In genomic region chr3:133955892-133956291, GRCh38 we compare ENCODE assay signal across 15 cellular contexts.
DNase-seq lines count a peak whose midpoint lies in the region; ATAC-seq and TF ChIP-seq lines count a peak whose summit lies in the region.
"Had no signal": no experiment of that assay in that cellular context is flagged by ENCODE, and none has a peak within 500 bp of the region (broad histone marks: within the 10 kb centered on the region; RNA-seq: fewer than 3 reads in every experiment).

No MANE protein-coding gene starts in this region.

- H3K4me2 ChIP-seq in SK-N-SH = no peak overlapping the region
- H3K4me2 ChIP-seq: KMS-11 had no signal

- no peak overlapping the region for H3K9ac ChIP-seq in SK-N-SH
- H3K9ac ChIP-seq: KMS-11 had no signal

- H3K4me3 Mint-ChIP-seq in nephron = no peak overlapping the region
- no peak overlapping the region for H3K4me3 Mint-ChIP-seq in activated naive CD4-positive, alpha-beta T cell treated with anti-CD3 and anti-CD28 coated beads for 36 hours
- H3K4me3 Mint-ChIP-seq: activated CD4-positive, alpha-beta memory T cell treated with anti-CD3 and anti-CD28 coated beads for 36 hours; HFFc6 had no signal

- H3K9me2 ChIP-seq in SK-N-SH = no peaks in the 10 kb centered on the region

- H3K27ac Mint-ChIP-seq in nephron = peak overlapping the region in 2 of 3 experiments; percentile 66 to 73
- H3K27ac Mint-ChIP-seq in activated naive CD4-positive, alpha-beta T cell treated with anti-CD3 and anti-CD28 coated beads for 36 hours = no peak overlapping the region
- H3K27ac Mint-ChIP-seq: activated CD4-positive, alpha-beta memory T cell treated with anti-CD3 and anti-CD28 coated beads for 36 hours; HFFc6 had no signal

- CTCF ChIA-PET in HEK293 (lab: Yijun Ruan, JAX) = no interaction called here
- CTCF ChIA-PET in SK-N-SH (lab: Yijun Ruan, JAX) = interaction anchor here (1.7 to 3.8 kb wide), 2 partner anchors 27 to 256 kb away, joined by 7 to 23 read pairs; no protein-coding TSS in a partner anchor
- CTCF ChIA-PET in activated naive CD4-positive, alpha-beta T cell treated with anti-CD3 and anti-CD28 coated beads for 36 hours (lab: Charles Lee) = interaction anchor here (0.6 kb wide), 1 partner anchor 138 kb away, joined by 3 read pairs; no protein-coding TSS in a partner anchor

- intact Hi-C loops in activated naive CD4-positive, alpha-beta T cell treated with anti-CD3 and anti-CD28 coated beads for 36 hours (cut with micrococcal nuclease) = no loop called here
- intact Hi-C loops in ovary (cut with DNase I) = no loop called here

- no peaks in the 10 kb centered on the region for H4K20me1 ChIP-seq in SK-N-SH (ENCODE audit: insufficient read depth)

- no peaks in the 10 kb centered on the region for H3K9me3 Mint-ChIP-seq in nephron
- H3K9me3 Mint-ChIP-seq in activated naive CD4-positive, alpha-beta T cell treated with anti-CD3 and anti-CD28 coated beads for 36 hours = no peaks in the 10 kb centered on the region
- H3K9me3 Mint-ChIP-seq: HFFc6 had no signal

- no peaks in the 10 kb centered on the region for H3K79me2 ChIP-seq in SK-N-SH (ENCODE audit: insufficient read depth)

- H3K36me3 ChIP-seq in HEK293 (ENCODE audit: control insufficient read depth in 2 of 2, insufficient read depth in 1 of 2, low read length in 2 of 2) = no peaks in the 10 kb centered on the region
- no peaks in the 10 kb centered on the region for H3K36me3 ChIP-seq in SK-N-SH (replicated peaks in 1 of 2; ENCODE audit: control insufficient read depth in 1 of 2, insufficient read depth in 2 of 2, low read length in 1 of 2)
- no peaks in the 10 kb centered on the region for H3K36me3 ChIP-seq in ovary
- H3K36me3 ChIP-seq: ascending aorta, Peyer's patch had no signal

- peaks cover 4% of the 10 kb centered on the region for H3K36me3 Mint-ChIP-seq in nephron (ENCODE audit: low read depth)
- H3K36me3 Mint-ChIP-seq in activated naive CD4-positive, alpha-beta T cell treated with anti-CD3 and anti-CD28 coated beads for 36 hours (ENCODE audit: low read depth) = no peaks in the 10 kb centered on the region
- H3K36me3 Mint-ChIP-seq: activated CD4-positive, alpha-beta memory T cell treated with anti-CD3 and anti-CD28 coated beads for 36 hours had no signal

- no peaks in the 10 kb centered on the region for H3F3A ChIP-seq in SK-N-SH (replicated peaks; ENCODE audit: insufficient read depth)

- POLR2A ChIA-PET in HEK293 (lab: Yijun Ruan, JAX) (no interaction called here), SK-N-SH (lab: Yijun Ruan, JAX) (no interaction called here)

- H3K27ac ChIP-seq in HEK293 (ENCODE audit: extremely low read depth, low read depth, low read length) (no peak overlapping the region), SK-N-SH (ENCODE audit: low read depth in 2 of 2, low read length in 1 of 2) (peak overlapping the region in 1 of 2 experiments; percentile 62; a peak in 2 of 4 replicates), ovary (no peak overlapping the region)
- H3K27ac ChIP-seq: ascending aorta, KMS-11, Peyer's patch had no signal

- no peak overlapping the region for H2AFZ ChIP-seq in SK-N-SH (ENCODE audit: low read depth)

- 53% methylated on average over 10 of the region's 10 CpGs for WGBS in SK-N-SH (ENCODE audit: low lambda C conversion rate)
- 78 to 82% (median 82%) methylated on average over 10 of the region's 10 CpGs for whole genome bisulfite sequencing in ovary, 3 donors

- no peaks in the 10 kb centered on the region for H3K9me3 ChIP-seq in HEK293 (ENCODE audit: control insufficient read depth, insufficient read depth, low read depth, low read length)
- 0 out of 2 replicates have a peak, but pooled peaks cover 4% of the 10 kb centered on the region for H3K9me3 ChIP-seq in SK-N-SH
- no peaks in the 10 kb centered on the region for H3K9me3 ChIP-seq in ovary
- H3K9me3 ChIP-seq: ascending aorta, Peyer's patch had no signal

- H3K4me3 ChIP-seq in HEK293 (ENCODE audit: low read depth, low read length) (no peak overlapping the region), SK-N-SH (ENCODE audit: low read depth in 2 of 2, low read length in 1 of 2) (no peak overlapping the region; a peak in 1 of 4 replicates), ovary (no peak overlapping the region)
- H3K4me3 ChIP-seq: ascending aorta, Peyer's patch had no signal

- H3K4me1 Mint-ChIP-seq in nephron = peaks cover 23% of the 10 kb centered on the region
- no peaks in the 10 kb centered on the region for H3K4me1 Mint-ChIP-seq in activated naive CD4-positive, alpha-beta T cell treated with anti-CD3 and anti-CD28 coated beads for 36 hours (ENCODE audit: low read depth)

- TF ChIP-seq POLR2A in ovary (IDR thresholded peaks at IDR 0.05) = no peak

- H3K4me1 ChIP-seq in HEK293 (ENCODE audit: control insufficient read depth, insufficient read depth, low read length) = peaks cover 5% of the 10 kb centered on the region; the same call in 1 of the 2 replicates
- peaks cover 0 to 24% of the 10 kb centered on the region in 2 experiments; a peak in 2 of 4 replicates for H3K4me1 ChIP-seq in SK-N-SH (ENCODE audit: control insufficient read depth in 1 of 2, insufficient read depth in 2 of 2, low read depth in 1 of 2, low read length in 1 of 2)
- H3K4me1 ChIP-seq in ovary (ENCODE audit: insufficient read depth) = no peaks in the 10 kb centered on the region
- H3K4me1 ChIP-seq: ascending aorta, Peyer's patch had no signal

- TF ChIP-seq CTCF in HEK293 (tag by site-specific recombination; IDR thresholded peaks at IDR 0.05) (no peak), SK-N-SH (IDR thresholded peaks at IDR 0.05) (no peak), nephron (IDR thresholded peaks at IDR 0.05; ENCODE audit: unreplicated experiment in 3 of 3) (no peak), ovary (IDR thresholded peaks at IDR 0.05) (no peak)

- peak in 1 of 2 experiments; percentile 70; a peak in 1 of 4 replicates for TF ChIP-seq EP300 in SK-N-SH (IDR thresholded peaks at IDR 0.05; ENCODE audit: borderline replicate concordance in 1 of 2, low read depth in 1 of 2, low read length in 1 of 2)
- TF ChIP-seq EP300 in ovary (IDR thresholded peaks at IDR 0.05) = no peak

- no peak for ATAC-seq in GM21423 (IDR thresholded peaks at IDR 0.05; ENCODE audit: unreplicated experiment)

- DNase-seq in NCI-H2107 treated with DMSO at 0.1 percent for 48 hours (lab: John Stamatoyannopoulos, UW; ENCODE audit: unreplicated experiment) = peak; percentile 67
- peak; percentile 89 for DNase-seq in SK-N-SH
- DNase-seq in activated naive CD4-positive, alpha-beta T cell treated with anti-CD3 and anti-CD28 coated beads for 36 hours = no peak
- DNase-seq in ovary = no peak
- DNase-seq: activated CD4-positive, alpha-beta memory T cell treated with anti-CD3 and anti-CD28 coated beads for 36 hours; activated naive CD4-positive, alpha-beta T cell treated with Interleukin-2 at 50 U/mL for 16 hours; DMS53; HFFc6; Peyer's patch; T-helper 1 cell had no signal

- H3K27me3 ChIP-seq in SK-N-SH (ENCODE audit: insufficient read depth) = 0 out of 2 replicates have a peak, but pooled peaks cover 10% of the 10 kb centered on the region
- H3K27me3 ChIP-seq in ovary = no peaks in the 10 kb centered on the region
- H3K27me3 ChIP-seq: ascending aorta, Peyer's patch had no signal

- TF ChIP-seq RAD21 in SK-N-SH (IDR thresholded peaks at IDR 0.05; ENCODE audit: low read length) = peak; percentile 24; the same call in 1 of the 2 replicates

- H3K27me3 Mint-ChIP-seq in nephron (ENCODE audit: low read depth) = peaks cover 6% of the 10 kb centered on the region
- H3K27me3 Mint-ChIP-seq in activated naive CD4-positive, alpha-beta T cell treated with anti-CD3 and anti-CD28 coated beads for 36 hours (ENCODE audit: low read depth) = no peaks in the 10 kb centered on the region
- H3K27me3 Mint-ChIP-seq: activated CD4-positive, alpha-beta memory T cell treated with anti-CD3 and anti-CD28 coated beads for 36 hours had no signal

TF ChIP-seq in HEK293, 187 proteins besides CTCF, POLR2A, EP300 and RAD21 (continues in another document):
- peak; percentile 67 for TF ChIP-seq ATF2 (tag by site-specific recombination; IDR thresholded peaks at IDR 0.05; ENCODE audit: low read depth)
- peak; percentile 34; the same call in 1 of the 2 replicates for TF ChIP-seq GLIS1 (tag by site-specific recombination; IDR thresholded peaks at IDR 0.05)

TF ChIP-seq in SK-N-SH, 30 proteins besides CTCF, POLR2A, EP300 and RAD21:
- TF ChIP-seq TCF12 (IDR thresholded peaks at IDR 0.05) = peak; percentile 54; the same call in 1 of the 2 replicates
- TF ChIP-seq SIN3A (IDR thresholded peaks at IDR 0.05; ENCODE audit: borderline replicate concordance, low read depth, low read length) = no peak
- 0 out of 2 replicates have a peak, but pooled peaks have one; percentile 55 for TF ChIP-seq NFIC (IDR thresholded peaks at IDR 0.05; ENCODE audit: borderline replicate concordance)
- peak; percentile 93 for TF ChIP-seq RFX5 (IDR thresholded peaks at IDR 0.05; ENCODE audit: low read length)
- peak; percentile 37; the same call in 1 of the 2 replicates for TF ChIP-seq RCOR1 (IDR thresholded peaks at IDR 0.05; ENCODE audit: low read length)
- peak; percentile 61 for TF ChIP-seq CHD2 (IDR thresholded peaks at IDR 0.05; ENCODE audit: low read length, partially characterized antibody)
- no peak for TF ChIP-seq POLR2AphosphoS5 (IDR thresholded peaks at IDR 0.05; ENCODE audit: low read depth, low read length)
- TF ChIP-seq SMC3 (IDR thresholded peaks at IDR 0.05; ENCODE audit: low read depth, low read length) = no peak
- TF ChIP-seq FOXJ3 (CRISPR knock-in tag; IDR thresholded peaks at IDR 0.05) = peak; percentile 54; the same call in 1 of the 2 replicates

Comparison
In these comparisons a context has a peak if more than half of its experiments do, and no peak if none do; other contexts are left out.
1. DNase-seq: peak in NCI-H2107 treated with DMSO at 0.1 percent for 48 hours (single experiment) and SK-N-SH (single experiment); none in activated naive CD4-positive, alpha-beta T cell treated with anti-CD3 and anti-CD28 coated beads for 36 hours (single experiment) and ovary (0 of 5).